Comparison of ENCODE assay signal across 22 cellular contexts in genomic region chr10:72049969-72050781, GRCh38. TPM values are rescaled to one million over a fixed set of nuclear protein-coding genes. Genes with fewer than 3 reads are reported as not detected.
DNase-seq lines count a peak whose midpoint lies in the region; ATAC-seq, FAIRE-seq and TF ChIP-seq lines count a peak whose summit lies in the region.
"Had no signal": no experiment of that assay in that cellular context is flagged by ENCODE, and none has a peak within 500 bp of the region (broad histone marks: within the 10 kb centered on the region; RNA-seq: fewer than 3 reads in every experiment).

No MANE protein-coding gene starts in this region.

- ATAC-seq in HepG2 = peak; percentile 65
- ATAC-seq in right lobe of liver = no peak
- ATAC-seq in K562 = no peak
- ATAC-seq in stimulated activated naive B cell treated with anti-CD40 and anti-IgM and Interleukin-4, amounts not matched to agents 10 μg/mL and 1 μg/mL and 100 μg/mL, for 72 hours (replicated peaks) = peak; percentile 59 to 60
- ATAC-seq: activated CD8-positive, alpha-beta T cell treated with anti-CD3 and anti-CD28 coated beads, Interleukin-2, amount 10 ng/mL, durations not matched to agents 7 days and 5 days; Right ventricle myocardium inferior; sciatic nerve had no signal

- peaks cover 20 to 41% of the 10 kb centered on the region in 2 donors for H3K4me1 Mint-ChIP-seq in stimulated activated naive B cell treated with anti-CD40 and anti-IgM and Interleukin-4, amounts not matched to agents 10 μg/mL and 1 μg/mL and 100 μg/mL, for 72 hours
- H3K4me1 Mint-ChIP-seq in activated naive CD4-positive, alpha-beta T cell treated with anti-CD3 and anti-CD28 coated beads, Interleukin-2, amount 10 ng/mL, durations not matched to agents 7 days and 5 days = peaks cover 7% of the 10 kb centered on the region

- no peaks in the 10 kb centered on the region for H3K9me1 ChIP-seq in K562 (ENCODE audit: control insufficient read depth, insufficient read depth, low read length)

- H3K4me3 Mint-ChIP-seq in stimulated activated naive B cell treated with anti-CD40 and anti-IgM and Interleukin-4, amounts not matched to agents 10 μg/mL and 1 μg/mL and 100 μg/mL, for 72 hours = no peak overlapping the region
- H3K4me3 Mint-ChIP-seq in activated naive CD4-positive, alpha-beta T cell treated with anti-CD3 and anti-CD28 coated beads, Interleukin-2, amount 10 ng/mL, durations not matched to agents 7 days and 5 days = no peak overlapping the region
- H3K4me3 Mint-ChIP-seq: activated CD8-positive, alpha-beta T cell treated with anti-CD3 and anti-CD28 coated beads, Interleukin-2, amount 10 ng/mL, durations not matched to agents 7 days and 5 days; nephron had no signal

- H3K4me3 ChIP-seq in HepG2 (replicated peaks in 1 of 3; ENCODE audit: insufficient read depth in 1 of 3, low read depth in 2 of 3, low read length in 3 of 3) = no peak overlapping the region
- H3K4me3 ChIP-seq in right lobe of liver = no peak overlapping the region
- no peak overlapping the region for H3K4me3 ChIP-seq in K562
- no peak overlapping the region for H3K4me3 ChIP-seq in foreskin fibroblast (ENCODE audit: low read depth in 1 of 2, low read length in 2 of 2)
- H3K4me3 ChIP-seq: vagina had no signal

- TF ChIP-seq POLR2A in HepG2 (IDR thresholded peaks at IDR 0.05; ENCODE audit: insufficient read depth in 1 of 2, low read depth in 2 of 2, low read length in 2 of 2) (no peak), right lobe of liver (IDR thresholded peaks at IDR 0.05) (no peak), K562 (conservative IDR thresholded peaks at IDR 0.05) (no peak)

- CTCF ChIA-PET in HepG2 (lab: Yijun Ruan, JAX; ENCODE audit: low intra/inter-chr PET ratio, low total read pairs) (no interaction called here), K562 (lab: Yijun Ruan, JAX; ENCODE audit: low intra/inter-chr PET ratio) (interaction anchor here (0.5 to 6.7 kb wide), 5 partner anchors 153 to 1011 kb away, joined by 3 to 159 read pairs (median 4); no protein-coding TSS in a partner anchor)
- CTCF ChIA-PET in activated naive CD4-positive, alpha-beta T cell treated with anti-CD3 and anti-CD28 coated beads, Interleukin-2, amount 10 ng/mL, durations not matched to agents 7 days and 5 days (lab: Charles Lee) = interaction anchor here (1.2 to 5.0 kb wide), 8 partner anchors 12 to 295 kb away, joined by 3 to 99 read pairs (median 18); no protein-coding TSS in a partner anchor

- H3K79me2 ChIP-seq in HepG2 (ENCODE audit: insufficient read depth, low read length) (no peaks in the 10 kb centered on the region), K562 (ENCODE audit: control insufficient read depth, insufficient read depth, low read length) (no peaks in the 10 kb centered on the region)

- H3K4me2 ChIP-seq in HepG2 (ENCODE audit: low read depth, low read length) = no peak overlapping the region
- no peak overlapping the region for H3K4me2 ChIP-seq in K562 (ENCODE audit: insufficient read depth, low read length)

- H3K27ac ChIP-seq in HepG2 (ENCODE audit: extremely low read length, insufficient read depth, low read length) (no peak overlapping the region), right lobe of liver (no peak overlapping the region), K562 (ENCODE audit: extremely low read depth, low read depth, low read length) (no peak overlapping the region)
- H3K27ac ChIP-seq: C4-2B, vagina had no signal

- H2AFZ ChIP-seq in HepG2 (ENCODE audit: low read length) (no peak overlapping the region), K562 (ENCODE audit: low read depth, low read length) (no peak overlapping the region)

- H3K9me3 ChIP-seq in HepG2 (ENCODE audit: low read length) (peaks cover 5% of the 10 kb centered on the region; the same call in 1 of the 2 replicates), right lobe of liver (no peaks in the 10 kb centered on the region), K562 (replicated peaks; ENCODE audit: control insufficient read depth, insufficient read depth, low read depth, low read length) (peaks cover 9% of the 10 kb centered on the region)
- H3K9me3 ChIP-seq: vagina had no signal

- H4K20me1 ChIP-seq in HepG2 (ENCODE audit: insufficient read depth, low read length) (no peaks in the 10 kb centered on the region), K562 (replicated peaks; ENCODE audit: control insufficient read depth, insufficient read depth, low read length) (no peaks in the 10 kb centered on the region)

- BruUV-seq in HepG2 (replicated peaks; lab: Mats Ljungman, UMichigan) = no TSS peak
- no TSS peak for BruUV-seq in K562 (replicated peaks; lab: Mats Ljungman, UMichigan)

- H3K27me3 Mint-ChIP-seq in stimulated activated naive B cell treated with anti-CD40 and anti-IgM and Interleukin-4, amounts not matched to agents 10 μg/mL and 1 μg/mL and 100 μg/mL, for 72 hours = no peaks in the 10 kb centered on the region
- H3K27me3 Mint-ChIP-seq in activated naive CD4-positive, alpha-beta T cell treated with anti-CD3 and anti-CD28 coated beads, Interleukin-2, amount 10 ng/mL, durations not matched to agents 7 days and 5 days = peaks cover 33% of the 10 kb centered on the region

- peak overlapping the region; percentile 59 for H3K27ac Mint-ChIP-seq in stimulated activated naive B cell treated with anti-CD40 and anti-IgM and Interleukin-4, amounts not matched to agents 10 μg/mL and 1 μg/mL and 100 μg/mL, for 72 hours
- H3K27ac Mint-ChIP-seq in activated naive CD4-positive, alpha-beta T cell treated with anti-CD3 and anti-CD28 coated beads, Interleukin-2, amount 10 ng/mL, durations not matched to agents 7 days and 5 days = no peak overlapping the region
- H3K27ac Mint-ChIP-seq: activated CD8-positive, alpha-beta T cell treated with anti-CD3 and anti-CD28 coated beads, Interleukin-2, amount 10 ng/mL, durations not matched to agents 7 days and 5 days had no signal

- H3K36me3 Mint-ChIP-seq in stimulated activated naive B cell treated with anti-CD40 and anti-IgM and Interleukin-4, amounts not matched to agents 10 μg/mL and 1 μg/mL and 100 μg/mL, for 72 hours = no peaks in the 10 kb centered on the region
- no peaks in the 10 kb centered on the region for H3K36me3 Mint-ChIP-seq in activated naive CD4-positive, alpha-beta T cell treated with anti-CD3 and anti-CD28 coated beads, Interleukin-2, amount 10 ng/mL, durations not matched to agents 7 days and 5 days

- TF ChIP-seq EP300 in HepG2 (IDR thresholded peaks at IDR 0.05; ENCODE audit: low read depth in 2 of 2, low read length in 2 of 2) (0 out of 4 replicates have a peak, but pooled peaks of 1 of the 2 experiments have one; percentile 36), HepG2 (CRISPR knock-in tag; IDR thresholded peaks at IDR 0.05; ENCODE audit: borderline replicate concordance) (no peak), K562 (IDR thresholded peaks at IDR 0.05; ENCODE audit: low read length) (no peak)

- H3K27me3 ChIP-seq in HepG2 (ENCODE audit: control insufficient read depth in 1 of 2, insufficient read depth in 2 of 2, low read length in 2 of 2) = no peaks in the 10 kb centered on the region
- H3K27me3 ChIP-seq in right lobe of liver = no peaks in the 10 kb centered on the region
- peaks cover 0 to 14% of the 10 kb centered on the region in 2 experiments; a peak in 1 of 5 replicates for H3K27me3 ChIP-seq in K562 (ENCODE audit: control insufficient read depth in 2 of 2, insufficient read depth in 2 of 2, low read length in 2 of 2)
- H3K27me3 ChIP-seq: vagina had no signal

- peaks cover 0 to 7% of the 10 kb centered on the region in 2 donors for H3K9me3 Mint-ChIP-seq in stimulated activated naive B cell treated with anti-CD40 and anti-IgM and Interleukin-4, amounts not matched to agents 10 μg/mL and 1 μg/mL and 100 μg/mL, for 72 hours
- peaks cover 8% of the 10 kb centered on the region for H3K9me3 Mint-ChIP-seq in activated naive CD4-positive, alpha-beta T cell treated with anti-CD3 and anti-CD28 coated beads, Interleukin-2, amount 10 ng/mL, durations not matched to agents 7 days and 5 days

- WGBS in HepG2 (ENCODE audit: low lambda C conversion rate) = 43% methylated on average over 5 of the region's 5 CpGs
- 70% methylated on average over 3 of the region's 5 CpGs for WGBS in right lobe of liver (ENCODE audit: insufficient coverage, low coverage, low lambda C conversion rate, missing lambda C conversion rate)
- WGBS in K562 (ENCODE audit: insufficient coverage, low coverage, missing lambda C conversion rate) = 6% methylated on average over 5 of the region's 5 CpGs

- TF ChIP-seq CTCF in HepG2 (CRISPR knock-in tag; IDR thresholded peaks at IDR 0.05) (no peak), right lobe of liver (IDR thresholded peaks at IDR 0.05) (no peak), K562 (IDR thresholded peaks at IDR 0.05 in 2 of 3, conservative IDR thresholded peaks at IDR 0.05 in 1 of 3; ENCODE audit: insufficient read depth in 2 of 3, low read depth in 1 of 3, low read length in 3 of 3) (no peak), foreskin fibroblast (IDR thresholded peaks at IDR 0.05; ENCODE audit: low read depth, low read length) (no peak)

- TF ChIP-seq RAD21 in HepG2 (CRISPR knock-in tag; IDR thresholded peaks at IDR 0.05) (no peak), K562 (CRISPR knock-in tag; conservative IDR thresholded peaks at IDR 0.05 in 1 of 2, IDR thresholded peaks at IDR 0.05 in 1 of 2) (no peak)

- H3K36me3 ChIP-seq in HepG2 (replicated peaks in 1 of 2; ENCODE audit: control insufficient read depth in 1 of 2, insufficient read depth in 2 of 2, low read length in 2 of 2) (no peaks in the 10 kb centered on the region), right lobe of liver (no peaks in the 10 kb centered on the region), K562 (ENCODE audit: control insufficient read depth, insufficient read depth, low read length) (no peaks in the 10 kb centered on the region)
- H3K36me3 ChIP-seq: vagina had no signal

- H3K4me1 ChIP-seq in HepG2 (ENCODE audit: insufficient read depth, low read length) = peaks cover 72% of the 10 kb centered on the region
- peaks cover 0 to 3% (median 0%) of the 10 kb centered on the region in 4 donors for H3K4me1 ChIP-seq in right lobe of liver
- peaks cover 3 to 4% of the 10 kb centered on the region in 2 experiments; a peak in 2 of 5 replicates for H3K4me1 ChIP-seq in K562 (replicated peaks in 1 of 2; ENCODE audit: control insufficient read depth in 2 of 2, insufficient read depth in 2 of 2, low read length in 2 of 2)
- H3K4me1 ChIP-seq: vagina had no signal

- intact Hi-C loops in HepG2 (cut with micrococcal nuclease; ENCODE audit: unreplicated experiment) (loop anchor here (5.0 to 10.0 kb wide), 3 partner anchors 172 to 287 kb away; no protein-coding TSS in a partner anchor), right lobe of liver (cut with DNase I) (loop anchor here (10.0 kb wide), 2 partner anchors 95 to 155 kb away; no protein-coding TSS in a partner anchor), K562 (cut with micrococcal nuclease) (loop anchor here (2.0 to 10.0 kb wide), 3 partner anchors 73 to 735 kb away; partner anchors contain the start of gene SLC29A3)

- no peak overlapping the region for H3K9ac ChIP-seq in HepG2 (ENCODE audit: insufficient read depth, low read depth, low read length)
- H3K9ac ChIP-seq in K562 (ENCODE audit: insufficient read depth in 1 of 2, low read depth in 2 of 2, low read length in 2 of 2) = no peak overlapping the region

- POLR2A ChIA-PET in HepG2 (lab: Yijun Ruan, JAX) (interaction anchor here (3.9 kb wide), 1 partner anchor 94 kb away, joined by 30 read pairs; no protein-coding TSS in a partner anchor), K562 (lab: Yijun Ruan, JAX) (interaction anchor here (1.1 to 1.9 kb wide), 2 partner anchors 9 to 12 kb away, joined by 5 read pairs; no protein-coding TSS in a partner anchor)

- FAIRE-seq in HepG2 (lab: Jason Lieb, UNC) (no peak), K562 (lab: Jason Lieb, UNC) (no peak)
- FAIRE-seq: bronchial epithelial cell had no signal

- DNase-seq in HepG2 (ENCODE audit: low spot score) = peak; percentile 49
- no peak for DNase-seq in right lobe of liver
- DNase-seq in NCI-H146 treated with DMSO at 0.1 percent for 48 hours (lab: John Stamatoyannopoulos, UW; ENCODE audit: unreplicated experiment) = peak; percentile 39
- no peak for DNase-seq in K562 (ENCODE audit: extremely low read depth in 1 of 4, low spot score in 3 of 4)
- DNase-seq in stimulated activated naive B cell treated with anti-CD40 and anti-IgM and Interleukin-4, amounts not matched to agents 10 μg/mL and 1 μg/mL and 100 μg/mL, for 72 hours = no peak
- no peak for DNase-seq in NCI-H2029 treated with DMSO at 0.1 percent for 48 hours (lab: John Stamatoyannopoulos, UW)
- no peak for DNase-seq in activated naive CD4-positive, alpha-beta T cell treated with anti-CD3 and anti-CD28 coated beads, Interleukin-2, amount 10 ng/mL, durations not matched to agents 7 days and 5 days
- DNase-seq in foreskin fibroblast = no peak
- DNase-seq: activated CD4-positive, CD25-positive, alpha-beta regulatory T cell treated with anti-CD3 and anti-CD28 coated beads, Interleukin-2, amount 50 U/mL, for 72 hours; activated CD8-positive, alpha-beta T cell treated with anti-CD3 and anti-CD28 coated beads, Interleukin-2, amount 10 ng/mL, durations not matched to agents 7 days and 5 days; activated gamma-delta T cell treated with Interleukin-2 at 50 U/mL for 16 hours; amygdala; glutamatergic neuron; NCI-H1105; NCI-H2107; NCI-H510A had no signal

- in situ Hi-C loops in HepG2 (cut with HindIII; ENCODE audit: extremely low pct_ligation_motif_present, low pct_unique_long_range_greater_than_20kb) (loop anchor here (5.0 to 25.0 kb wide), 2 partner anchors 83 to 713 kb away; no protein-coding TSS in a partner anchor), K562 (cut with MboI) (loop anchor here (5.0 to 10.0 kb wide), 2 partner anchors 153 to 735 kb away; partner anchors contain the start of gene SLC29A3)

RNA-seq across cellular contexts. Expression of gene SPOCK2, which starts 38.2 kb away (rescaled TPM):
- total RNA-seq in HepG2 (2016; rRNA removed; fragmentation: Illumina TruSeq; extraction: Trizol) = 4.7 and 8.6 TPM in 2 replicates
- 1.9 and 2.3 TPM in 2 replicates for total RNA-seq in HepG2 (2016; cell fraction: cytosol; rRNA removed; fragmentation: Illumina TruSeq; extraction: Trizol; ENCODE audit: low read depth)
- 5.6 and 7.5 TPM in 2 replicates for total RNA-seq in HepG2 (2016; cell fraction: insoluble cytoplasmic fraction; rRNA removed; fragmentation: Illumina TruSeq; extraction: Trizol)
- total RNA-seq in HepG2 (2016; cell fraction: membrane; rRNA removed; fragmentation: Illumina TruSeq; extraction: Trizol) = 4.9 and 6.3 TPM in 2 replicates
- 4.5 and 7.0 TPM in 2 replicates for total RNA-seq in HepG2 (2016; cell fraction: nucleus; rRNA removed; fragmentation: Illumina TruSeq; extraction: Trizol)
- 30.6 and 49.8 TPM in 2 replicates for polyA plus RNA-seq in HepG2 (2011; rRNA removed)
- 36.8 and 39.8 TPM in 2 replicates for polyA plus RNA-seq in HepG2 (2011; cell fraction: cytosol; rRNA removed)
- polyA plus RNA-seq in HepG2 (2011; cell fraction: nucleus; rRNA removed) = 38.0 and 46.6 TPM in 2 replicates
- polyA plus RNA-seq in HepG2 (2012) = 3.4 and 5.3 TPM in 2 replicates
- polyA plus RNA-seq in HepG2 (2016; cell fraction: cytosol; fragmentation: Illumina TruSeq; extraction: Trizol; ENCODE audit: low read depth) = 2.4 and 2.5 TPM in 2 replicates
- 4.6 and 4.7 TPM in 2 replicates for polyA plus RNA-seq in HepG2 (2016; cell fraction: insoluble cytoplasmic fraction; fragmentation: Illumina TruSeq; extraction: Trizol; ENCODE audit: low read depth)
- 3.8 and 5.6 TPM in 2 replicates for polyA plus RNA-seq in HepG2 (2016; cell fraction: membrane; fragmentation: Illumina TruSeq; extraction: Trizol; ENCODE audit: low read depth)
- 12.2 and 13.8 TPM in 2 replicates for polyA plus RNA-seq in HepG2 (2016; cell fraction: nucleus; fragmentation: Illumina TruSeq; extraction: Trizol; ENCODE audit: insufficient read depth, low read depth)
- polyA minus RNA-seq in HepG2 (2011; rRNA and poly(A)+ RNA removed; ENCODE audit: low replicate concordance) = 2.5 and 69.1 TPM in 2 replicates
- polyA minus RNA-seq in HepG2 (2011; cell fraction: cytosol; rRNA and poly(A)+ RNA removed) = 20.4 and 35.1 TPM in 2 replicates
- 8.9 and 15.5 TPM in 2 replicates for polyA minus RNA-seq in HepG2 (2011; cell fraction: nucleus; rRNA and poly(A)+ RNA removed)
- total RNA-seq in right lobe of liver = 1 to 10 TPM in 4 of 6 experiments, under 1 TPM in 2; 0.72 to 3.0 (median 1.2) TPM
- total RNA-seq in K562 (2011; cell fraction: chromatin; rRNA removed; ENCODE audit: low replicate concordance) = 0.46 and 1.2 TPM in 2 replicates
- 0.67 and 0.79 TPM in 2 replicates for total RNA-seq in K562 (2011; cell fraction: nucleolus; rRNA removed)
- 0.59 and 1.1 TPM in 2 replicates for total RNA-seq in K562 (2011; cell fraction: nucleoplasm; rRNA removed)
- total RNA-seq in K562 (2014; rRNA removed) = 0.04 and 0.82 TPM in 2 replicates
- 0.11 and 0.38 TPM in 2 replicates for total RNA-seq in K562 (2014; rRNA removed; fragmentation: Illumina TruSeq; extraction: Trizol)
- 0.11 and 0.19 TPM in 2 replicates for total RNA-seq in K562 (2015; rRNA removed; fragmentation: Illumina TruSeq; extraction: Trizol)
- total RNA-seq in K562 (2021) = 0.63 and 0.86 TPM in 2 replicates
- 0.04 and 0.09 TPM in 2 replicates for polyA plus RNA-seq in K562 (2011; rRNA removed)
- polyA plus RNA-seq in K562 (2011; cell fraction: cytosol; rRNA removed) = 0.04 and 0.31 TPM in 2 replicates
- polyA plus RNA-seq in K562 (2011; cell fraction: nucleus; rRNA removed) = 0.30 and 0.63 TPM in 2 replicates
- polyA plus RNA-seq in K562 (2012) = 0.17 and 0.46 TPM in 2 replicates
- polyA plus RNA-seq in K562 (2014; fragmentation: Illumina TruSeq; extraction: Trizol) = 0.08 and 0.09 TPM in 2 replicates
- polyA plus RNA-seq in K562 (2014; fragmentation: Nextera tagmentation; extraction: Ambion mirVana) = not detected
- 0.12 and 0.52 TPM in 2 replicates for polyA plus RNA-seq in K562 (2014; rRNA removed)
- 0.04 and 0.18 TPM in 2 replicates for polyA minus RNA-seq in K562 (2011; rRNA and poly(A)+ RNA removed)
- not detected in 2 replicates for polyA minus RNA-seq in K562 (2011; cell fraction: cytosol; rRNA and poly(A)+ RNA removed)
- polyA minus RNA-seq in K562 (2011; cell fraction: nucleus; rRNA and poly(A)+ RNA removed) = 0.27 and 0.44 TPM in 2 replicates

Comparison
In these comparisons a context has a peak if more than half of its experiments do, and no peak if none do; other contexts are left out.
1. ATAC-seq: peak in HepG2 (single experiment) and stimulated activated naive B cell treated with anti-CD40 and anti-IgM and Interleukin-4, amounts not matched to agents 10 μg/mL and 1 μg/mL and 100 μg/mL, for 72 hours (2 of 2); none in right lobe of liver (0 of 4) and K562 (single experiment).
2. DNase-seq: peak in HepG2 (single experiment) and NCI-H146 treated with DMSO at 0.1 percent for 48 hours (single experiment); none in right lobe of liver (0 of 3), K562 (0 of 4), stimulated activated naive B cell treated with anti-CD40 and anti-IgM and Interleukin-4, amounts not matched to agents 10 μg/mL and 1 μg/mL and 100 μg/mL, for 72 hours (single experiment), NCI-H2029 treated with DMSO at 0.1 percent for 48 hours (single experiment), activated naive CD4-positive, alpha-beta T cell treated with anti-CD3 and anti-CD28 coated beads, Interleukin-2, amount 10 ng/mL, durations not matched to agents 7 days and 5 days (single experiment) and foreskin fibroblast (0 of 2).
3. Of the 241 proteins assayed by ChIP-seq in both HepG2 and K562: peak only in HepG2: NFYB and RFX5; only in K562: ZNF143; in both: ZFP36; in neither: 235; mixed calls (peak in some experiments, not most) for 2.